ENCODE assay signal across 27 cellular contexts in the genomic region with DNA sequence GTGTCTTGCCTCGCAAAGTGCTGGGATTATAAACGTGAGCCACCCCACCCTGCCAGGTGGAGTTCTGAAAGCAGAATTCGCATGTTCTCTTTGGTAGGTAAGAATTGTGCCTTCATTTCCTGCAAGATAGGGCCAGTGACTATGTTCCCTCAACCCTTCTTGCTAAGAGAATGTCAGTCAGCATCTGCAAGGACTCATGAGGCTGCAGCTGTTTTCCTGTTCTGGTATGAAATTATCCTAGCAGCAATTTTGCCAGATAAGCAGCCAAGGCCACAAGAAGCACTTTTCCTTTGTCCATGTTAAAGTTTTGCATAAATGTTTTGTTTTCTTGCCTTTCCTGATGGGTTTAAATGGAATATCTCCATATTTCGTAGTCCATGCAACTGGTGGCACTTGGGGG. TPM values are rescaled to one million over a fixed set of nuclear protein-coding genes. Genes with fewer than 3 reads are reported as not detected.
"Had no signal": no experiment of that assay in that cellular context is flagged by ENCODE, and none has a peak within 500 bp of the region (broad histone marks: within the 10 kb centered on the region; RNA-seq: fewer than 3 reads in every experiment).

No MANE protein-coding gene starts in this region.

- H3K4me3 Mint-ChIP-seq: activated CD8-positive, alpha-beta memory T cell treated with anti-CD3 and anti-CD28 coated beads, Interleukin-2, amount 10 ng/mL, durations not matched to agents 7 days and 5 days; activated naive CD8-positive, alpha-beta T cell treated with anti-CD3 and anti-CD28 coated beads, Interleukin-2, amount 50 U/mL, for 24 hours; activated T-cell treated with anti-CD3 and anti-CD28 coated beads, Interleukin-2, amount 50 U/mL, for 4 hours; brain; T-helper 1 cell treated with Interleukin-12 subunit alpha and Interleukin-12 subunit beta and Interleukin-4 antibody, amounts not matched to agents 30 μg/mL and 1 μg/mL, for 36 hours; WTC11 had no signal

- H3K36me3 Mint-ChIP-seq: activated CD8-positive, alpha-beta memory T cell treated with anti-CD3 and anti-CD28 coated beads, Interleukin-2, amount 10 ng/mL, durations not matched to agents 7 days and 5 days; activated naive CD4-positive, alpha-beta T cell treated with anti-CD3 and anti-CD28 coated beads, Interleukin-2, amount 50 U/mL, for 72 hours; brain; WTC11 had no signal

- H3K27ac ChIP-seq: ascending aorta had no signal

- ATAC-seq: activated CD8-positive, alpha-beta memory T cell treated with anti-CD3 and anti-CD28 coated beads, Interleukin-2, amount 10 ng/mL, durations not matched to agents 7 days and 5 days; activated naive CD4-positive, alpha-beta T cell treated with anti-CD3 and anti-CD28 coated beads, Interleukin-2, amount 50 U/mL, for 72 hours; activated naive CD8-positive, alpha-beta T cell treated with anti-CD3 and anti-CD28 coated beads, Interleukin-2, amount 50 U/mL, for 24 hours; activated T-cell treated with anti-CD3 and anti-CD28 coated beads, Interleukin-2, amount 50 U/mL, for 4 hours; Panc1; WTC11 had no signal

- H3K27me3 Mint-ChIP-seq: activated CD8-positive, alpha-beta memory T cell treated with anti-CD3 and anti-CD28 coated beads, Interleukin-2, amount 10 ng/mL, durations not matched to agents 7 days and 5 days had no signal

- H3K9me3 ChIP-seq: ascending aorta had no signal

- DNase-seq: activated CD4-positive, alpha-beta T cell treated with anti-CD3 and anti-CD28 coated beads for 48 hours; activated CD4-positive, alpha-beta T cell treated with anti-CD3 and anti-CD28 coated beads, Interleukin-2, amount 50 U/mL, for 4 hours; activated CD4-positive, CD25-positive, alpha-beta regulatory T cell treated with anti-CD3 and anti-CD28 coated beads, Interleukin-2, amount 50 U/mL, for 72 hours; activated CD8-positive, alpha-beta memory T cell treated with anti-CD3 and anti-CD28 coated beads, Interleukin-2, amount 10 ng/mL, durations not matched to agents 7 days and 5 days; activated effector memory CD4-positive, alpha-beta T cell treated with anti-CD3 and anti-CD28 coated beads, Interleukin-2, amount 50 U/mL, for 16 hours; activated naive CD4-positive, alpha-beta T cell treated with Interleukin-2 at 50 U/mL for 16 hours; activated naive CD8-positive, alpha-beta T cell treated with anti-CD3 and anti-CD28 coated beads, Interleukin-2, amount 50 U/mL, for 24 hours; activated T-cell treated with anti-CD3 and anti-CD28 coated beads, Interleukin-2, amount 50 U/mL, for 4 hours; amniotic stem cell; Kasumi-1; KBM-7; NCI-H1048; NCI-H1930; NCI-H2171 treated with DMSO at 0.1 percent for 48 hours; NCI-H226; NCI-H69; NK-92 treated with Interleukin-12 subunit alpha and Interleukin-12 subunit beta, amount 100 ng/mL, for 24 hours; OCI-M1; RPMI8226; SHP77; T-helper 9 cell had no signal

- H3K4me1 ChIP-seq: ascending aorta had no signal

- H3K9me3 Mint-ChIP-seq: activated naive CD8-positive, alpha-beta T cell treated with anti-CD3 and anti-CD28 coated beads, Interleukin-2, amount 50 U/mL, for 24 hours; activated T-cell treated with anti-CD3 and anti-CD28 coated beads, Interleukin-2, amount 50 U/mL, for 4 hours; brain; T-helper 1 cell treated with Interleukin-12 subunit alpha and Interleukin-12 subunit beta and Interleukin-4 antibody, amounts not matched to agents 30 μg/mL and 1 μg/mL, for 36 hours; WTC11 had no signal

- H3K4me1 Mint-ChIP-seq: activated CD8-positive, alpha-beta memory T cell treated with anti-CD3 and anti-CD28 coated beads, Interleukin-2, amount 10 ng/mL, durations not matched to agents 7 days and 5 days; activated naive CD8-positive, alpha-beta T cell treated with anti-CD3 and anti-CD28 coated beads, Interleukin-2, amount 50 U/mL, for 24 hours had no signal

- H3K27ac Mint-ChIP-seq: activated CD8-positive, alpha-beta memory T cell treated with anti-CD3 and anti-CD28 coated beads, Interleukin-2, amount 10 ng/mL, durations not matched to agents 7 days and 5 days; activated naive CD4-positive, alpha-beta T cell treated with anti-CD3 and anti-CD28 coated beads, Interleukin-2, amount 50 U/mL, for 72 hours; activated naive CD8-positive, alpha-beta T cell treated with anti-CD3 and anti-CD28 coated beads, Interleukin-2, amount 50 U/mL, for 24 hours; T-helper 1 cell treated with Interleukin-12 subunit alpha and Interleukin-12 subunit beta and Interleukin-4 antibody, amounts not matched to agents 30 μg/mL and 1 μg/mL, for 36 hours; WTC11 had no signal

- H3K36me3 ChIP-seq: ascending aorta had no signal

- H3K4me3 ChIP-seq: ascending aorta had no signal

- H3K27me3 ChIP-seq: ascending aorta had no signal

RNA-seq across cellular contexts. Expression of a gene that starts 6.8 kb away (rescaled TPM):
- total RNA-seq: activated CD8-positive, alpha-beta memory T cell treated with anti-CD3 and anti-CD28 coated beads, Interleukin-2, amount 10 ng/mL, durations not matched to agents 7 days and 5 days; activated naive CD4-positive, alpha-beta T cell treated with anti-CD3 and anti-CD28 coated beads, Interleukin-2, amount 50 U/mL, for 72 hours; activated T-cell treated with anti-CD3 and anti-CD28 coated beads, Interleukin-2, amount 50 U/mL, for 4 hours had no signal
